17 cellular contexts compared by ENCODE assay signal in genomic region chr3:26368312-26368711, GRCh38.
DNase-seq lines count a peak whose midpoint lies in the region; ATAC-seq, FAIRE-seq and TF ChIP-seq lines count a peak whose summit lies in the region.
"Had no signal": no experiment of that assay in that cellular context is flagged by ENCODE, and none has a peak within 500 bp of the region (broad histone marks: within the 10 kb centered on the region; RNA-seq: fewer than 3 reads in every experiment).

No MANE protein-coding gene starts in this region.

- no peak overlapping the region for H4K91ac ChIP-seq in mesenchymal stem cell (ENCODE audit: low read length)

- H3K27ac Mint-ChIP-seq in GM23338 (no peak overlapping the region), endodermal cell (no peak overlapping the region)
- H3K27ac Mint-ChIP-seq: CD14-positive monocyte; CD8-positive, alpha-beta T cell had no signal

- H4K20me1 ChIP-seq in GM23338 (replicated peaks; ENCODE audit: insufficient read depth): no peaks in the 10 kb centered on the region

- peaks cover 1% of the 10 kb centered on the region for H3K27me3 Mint-ChIP-seq in GM23338 (ENCODE audit: insufficient read depth, low read depth, poor library complexity)
- H3K27me3 Mint-ChIP-seq in endodermal cell (ENCODE audit: insufficient read depth): peaks cover 2% of the 10 kb centered on the region

- no peak overlapping the region for H4K8ac ChIP-seq in mesenchymal stem cell (ENCODE audit: low read length)

- H2BK15ac ChIP-seq in mesenchymal stem cell (ENCODE audit: low read depth, poor library complexity, severe bottlenecking): no peak overlapping the region

- H3K79me2 ChIP-seq in GM23338 (replicated peaks; ENCODE audit: insufficient read depth): no peaks in the 10 kb centered on the region

- H2BK12ac ChIP-seq in mesenchymal stem cell (ENCODE audit: low read length in 2 of 2): no peak overlapping the region

- TF ChIP-seq CTCF in GM23338 (conservative IDR thresholded peaks at IDR 0.05; ENCODE audit: low read depth in 2 of 2): no peak
- TF ChIP-seq CTCF in endodermal cell (conservative IDR thresholded peaks at IDR 0.05): no peak
- TF ChIP-seq CTCF in foreskin keratinocyte (conservative IDR thresholded peaks at IDR 0.05): no peak

- peak; percentile 67 for DNase-seq in GM23338 (ENCODE audit: low spot score)
- DNase-seq in OCI-M1 (lab: John Stamatoyannopoulos, UW): peak; percentile 23
- peak; percentile 43 for DNase-seq in endodermal cell
- DNase-seq in mesenchymal stem cell: peak; percentile 8
- DNase-seq in midbrain (lab: John Stamatoyannopoulos, UW): no peak
- DNase-seq in hypothalamus (lab: John Stamatoyannopoulos, UW): no peak
- DNase-seq in small intestine: no peak
- DNase-seq in foreskin keratinocyte: no peak
- DNase-seq: Caco-2; CD8-positive, alpha-beta T cell; DND-41; GDM1 had no signal

- no peak overlapping the region for H3K18ac ChIP-seq in mesenchymal stem cell (ENCODE audit: low read depth in 1 of 2, low read length in 2 of 2)

- H3K4me3 ChIP-seq in GM23338 (no peak overlapping the region), endodermal cell (ENCODE audit: low read length) (no peak overlapping the region), mesenchymal stem cell (ENCODE audit: insufficient read depth in 1 of 2, low read depth in 1 of 2, low read length in 2 of 2) (no peak overlapping the region), small intestine (ENCODE audit: low read depth in 1 of 2, low read length in 2 of 2) (no peak overlapping the region)
- H3K4me3 ChIP-seq: HAP-1 had no signal

- H3K36me3 ChIP-seq in GM23338 (ENCODE audit: insufficient read depth) (no peaks in the 10 kb centered on the region), endodermal cell (ENCODE audit: control insufficient read depth, insufficient read depth, low read length) (no peaks in the 10 kb centered on the region), mesenchymal stem cell (ENCODE audit: control insufficient read depth in 1 of 2, insufficient read depth in 2 of 2, low read depth in 1 of 2, low read length in 2 of 2) (no peaks in the 10 kb centered on the region), small intestine (ENCODE audit: control insufficient read depth in 2 of 2, insufficient read depth in 2 of 2, low read length in 2 of 2) (no peaks in the 10 kb centered on the region)
- H3K36me3 ChIP-seq: HAP-1 had no signal

- H3K4me1 Mint-ChIP-seq in GM23338 (peaks cover 16% of the 10 kb centered on the region), endodermal cell (peaks cover 25% of the 10 kb centered on the region)
- H3K4me1 Mint-ChIP-seq: CD14-positive monocyte had no signal

- ATAC-seq in GM23338 (peak; percentile 63), foreskin keratinocyte (no peak)
- ATAC-seq: CD8-positive, alpha-beta T cell; HepG2 had no signal

- H3F3A ChIP-seq in GM23338 (replicated peaks; ENCODE audit: low read depth): no peaks in the 10 kb centered on the region

- no peaks in the 10 kb centered on the region for H3K36me3 Mint-ChIP-seq in GM23338 (ENCODE audit: low read depth)
- H3K36me3 Mint-ChIP-seq in endodermal cell (ENCODE audit: low read depth): no peaks in the 10 kb centered on the region
- H3K36me3 Mint-ChIP-seq: CD14-positive monocyte; CD8-positive, alpha-beta T cell had no signal

- H2BK120ac ChIP-seq in mesenchymal stem cell (ENCODE audit: low read depth, low read length): no peak overlapping the region

- H2AK5ac ChIP-seq in mesenchymal stem cell (ENCODE audit: low read length, severe bottlenecking): no peak overlapping the region

- H3K4me1 ChIP-seq in GM23338 (ENCODE audit: insufficient read depth): peaks cover 8% of the 10 kb centered on the region; the same call in 1 of the 2 replicates
- no peaks in the 10 kb centered on the region for H3K4me1 ChIP-seq in endodermal cell (ENCODE audit: control insufficient read depth, insufficient read depth, low read length)
- H3K4me1 ChIP-seq in mesenchymal stem cell (ENCODE audit: control insufficient read depth, insufficient read depth, low read depth, low read length): no peaks in the 10 kb centered on the region
- no peaks in the 10 kb centered on the region for H3K4me1 ChIP-seq in small intestine (ENCODE audit: control insufficient read depth in 2 of 2, insufficient read depth in 1 of 2, low read depth in 1 of 2, low read length in 1 of 2)
- H3K4me1 ChIP-seq in foreskin keratinocyte: no peaks in the 10 kb centered on the region
- H3K4me1 ChIP-seq: Caco-2, HAP-1 had no signal

- no peaks in the 10 kb centered on the region for H3K79me1 ChIP-seq in mesenchymal stem cell (replicated peaks; ENCODE audit: low read length, poor library complexity, severe bottlenecking)

- H3K4ac ChIP-seq in mesenchymal stem cell (ENCODE audit: low read depth in 1 of 2, low read length in 2 of 2): no peak overlapping the region

- H3K9ac ChIP-seq in endodermal cell (ENCODE audit: extremely low read depth, low read length, poor library complexity, severe bottlenecking): no peak overlapping the region
- H3K9ac ChIP-seq in mesenchymal stem cell (ENCODE audit: low read length): no peak overlapping the region

- no peak for FAIRE-seq in small intestine (lab: Jason Lieb, UNC)
- FAIRE-seq: GM19239, HepG2 had no signal

- no peaks in the 10 kb centered on the region; the same call in 1 of the 2 replicates for H3K9me2 ChIP-seq in GM23338 (ENCODE audit: insufficient read depth)

- no peak overlapping the region for H3K14ac ChIP-seq in mesenchymal stem cell (ENCODE audit: low read length in 2 of 2)

- peaks cover 2% of the 10 kb centered on the region; the same call in 1 of the 3 replicates for H3K9me3 Mint-ChIP-seq in GM23338
- peaks cover 3% of the 10 kb centered on the region for H3K9me3 Mint-ChIP-seq in endodermal cell

- no peak overlapping the region for H3K4me3 Mint-ChIP-seq in GM23338
- no peak overlapping the region for H3K4me3 Mint-ChIP-seq in endodermal cell
- H3K4me3 Mint-ChIP-seq: CD14-positive monocyte; CD8-positive, alpha-beta T cell had no signal

- H2AFZ ChIP-seq in GM23338: no peak overlapping the region
- no peak overlapping the region for H2AFZ ChIP-seq in mesenchymal stem cell (ENCODE audit: low read depth, low read length)

- H3K9me3 ChIP-seq in endodermal cell (ENCODE audit: control insufficient read depth, low read length) (no peaks in the 10 kb centered on the region), mesenchymal stem cell (ENCODE audit: control insufficient read depth, low read length) (peaks cover 30% of the 10 kb centered on the region), small intestine (ENCODE audit: control insufficient read depth, low read depth) (no peaks in the 10 kb centered on the region)
- H3K9me3 ChIP-seq: Caco-2, HAP-1 had no signal

- H3K27me3 ChIP-seq in GM23338 (ENCODE audit: insufficient read depth) (no peaks in the 10 kb centered on the region), endodermal cell (ENCODE audit: control insufficient read depth, insufficient read depth, low read length, poor library complexity, severe bottlenecking) (no peaks in the 10 kb centered on the region), mesenchymal stem cell (ENCODE audit: control insufficient read depth in 1 of 2, insufficient read depth in 1 of 2, low read length in 2 of 2) (no peaks in the 10 kb centered on the region), small intestine (ENCODE audit: control insufficient read depth in 2 of 2, insufficient read depth in 2 of 2, low read length in 2 of 2) (no peaks in the 10 kb centered on the region), foreskin keratinocyte (no peaks in the 10 kb centered on the region)

- no peak overlapping the region for H2BK5ac ChIP-seq in mesenchymal stem cell (ENCODE audit: low read depth, low read length, poor library complexity, severe bottlenecking)

- H3K23ac ChIP-seq in mesenchymal stem cell (ENCODE audit: low read length in 2 of 2): no peak overlapping the region

- H3K27ac ChIP-seq in GM23338 (ENCODE audit: low read depth) (no peak overlapping the region), endodermal cell (ENCODE audit: low read depth, low read length) (no peak overlapping the region), mesenchymal stem cell (ENCODE audit: low read length, poor library complexity, severe bottlenecking) (no peak overlapping the region), small intestine (ENCODE audit: low read depth in 1 of 2, low read length in 1 of 2) (no peak overlapping the region), foreskin keratinocyte (no peak overlapping the region)
- H3K27ac ChIP-seq: 22Rv1 had no signal

- H3K4me2 ChIP-seq in GM23338: no peak overlapping the region
- H3K4me2 ChIP-seq in mesenchymal stem cell (ENCODE audit: low read length, poor library complexity, severe bottlenecking): no peak overlapping the region

TF ChIP-seq in GM23338, 12 proteins besides CTCF, POLR2A, EP300 and RAD21 (continues in another document):
- TF ChIP-seq POLR2AphosphoS5 (IDR thresholded peaks at IDR 0.05; ENCODE audit: low read depth): no peak
- TF ChIP-seq NANOG (IDR thresholded peaks at IDR 0.05; ENCODE audit: borderline replicate concordance): peak; percentile 55; the same call in 1 of the 2 replicates

Comparison
In these comparisons a context has a peak if more than half of its experiments do, and no peak if none do; other contexts are left out.
1. DNase-seq: peak in GM23338 (single experiment), OCI-M1 (single experiment), endodermal cell (single experiment) and mesenchymal stem cell (single experiment); none in midbrain (single experiment), hypothalamus (0 of 51), small intestine (single experiment) and foreskin keratinocyte (0 of 2).